13 cellular contexts compared by ENCODE assay signal in genomic region chr1:17765444-17766411, GRCh38. TPM values are rescaled to one million over a fixed set of nuclear protein-coding genes. Genes with fewer than 3 reads are reported as not detected.
DNase-seq lines count a peak whose midpoint lies in the region; TF ChIP-seq lines count a peak whose summit lies in the region.
"Had no signal": no experiment of that assay in that cellular context is flagged by ENCODE, and none has a peak within 500 bp of the region (broad histone marks: within the 10 kb centered on the region; RNA-seq: fewer than 3 reads in every experiment).

No MANE protein-coding gene starts in this region.

- no peaks in the 10 kb centered on the region for H3K9me3 ChIP-seq in SJSA1 (replicated peaks)
- H3K9me3 ChIP-seq: psoas muscle had no signal

- H3K4me3 ChIP-seq in SJSA1 (no peak overlapping the region), fibroblast of the aortic adventitia (ENCODE audit: low read depth, low read length) (no peak overlapping the region)
- H3K4me3 ChIP-seq: psoas muscle, upper lobe of left lung had no signal

- TF ChIP-seq CTCF in fibroblast of the aortic adventitia (IDR thresholded peaks at IDR 0.05; ENCODE audit: insufficient read depth, low read length): no peak

- no peaks in the 10 kb centered on the region for H3K36me3 ChIP-seq in SJSA1
- H3K36me3 ChIP-seq: upper lobe of left lung had no signal

- no peaks in the 10 kb centered on the region for H3K27me3 ChIP-seq in SJSA1 (replicated peaks)
- H3K27me3 ChIP-seq: upper lobe of left lung had no signal

- H3K4me1 ChIP-seq in SJSA1 (replicated peaks): peaks cover 8% of the 10 kb centered on the region
- H3K4me1 ChIP-seq: psoas muscle, upper lobe of left lung had no signal

- DNase-seq in NCI-H446 treated with DMSO at 0.1 percent for 48 hours (lab: John Stamatoyannopoulos, UW): peak; percentile 21
- DNase-seq in NCI-H446 (lab: John Stamatoyannopoulos, UW): no peak
- DNase-seq in SJSA1 (ENCODE audit: low read depth in 1 of 2, low spot score in 2 of 2): peak; percentile 43 to 68
- DNase-seq in fibroblast of the aortic adventitia (ENCODE audit: low read depth): peak; percentile 94
- peak; percentile 95 for DNase-seq in stromal cell of bone marrow (ENCODE audit: low read depth)
- no peak for DNase-seq in DMS79 (lab: John Stamatoyannopoulos, UW)
- no peak for DNase-seq in dermis blood vessel endothelial cell
- no peak for DNase-seq in CD1c-positive myeloid dendritic cell (ENCODE audit: extremely low spot score)
- DNase-seq: NCI-H1048; NK-92 treated with Interleukin-12 subunit alpha and Interleukin-12 subunit beta, amount 100 ng/mL, for 24 hours; upper lobe of left lung had no signal

- H3K27ac ChIP-seq in SJSA1: no peak overlapping the region
- H3K27ac ChIP-seq: psoas muscle, upper lobe of left lung had no signal

RNA-seq across cellular contexts. Expression of gene ACTL8, which starts 10.6 kb away (rescaled TPM):
- not detected in 2 replicates for total RNA-seq in SJSA1 (2014; rRNA removed; shearing (Covaris generic))
- not detected in 2 replicates for total RNA-seq in fibroblast of the aortic adventitia (ENCODE audit: low replicate concordance)
- not detected in 2 replicates for total RNA-seq in dermis blood vessel endothelial cell
- total RNA-seq: lower leg skin, psoas muscle, upper lobe of left lung had no signal

Comparison
In these comparisons a context has a peak if more than half of its experiments do, and no peak if none do; other contexts are left out.
1. DNase-seq: peak in NCI-H446 treated with DMSO at 0.1 percent for 48 hours (single experiment), SJSA1 (2 of 2), fibroblast of the aortic adventitia (single experiment) and stromal cell of bone marrow (single experiment); none in NCI-H446 (0 of 2), DMS79 (single experiment), dermis blood vessel endothelial cell (single experiment) and CD1c-positive myeloid dendritic cell (single experiment).